ENCODE assay signal across 21 cellular contexts in the genomic region with DNA sequence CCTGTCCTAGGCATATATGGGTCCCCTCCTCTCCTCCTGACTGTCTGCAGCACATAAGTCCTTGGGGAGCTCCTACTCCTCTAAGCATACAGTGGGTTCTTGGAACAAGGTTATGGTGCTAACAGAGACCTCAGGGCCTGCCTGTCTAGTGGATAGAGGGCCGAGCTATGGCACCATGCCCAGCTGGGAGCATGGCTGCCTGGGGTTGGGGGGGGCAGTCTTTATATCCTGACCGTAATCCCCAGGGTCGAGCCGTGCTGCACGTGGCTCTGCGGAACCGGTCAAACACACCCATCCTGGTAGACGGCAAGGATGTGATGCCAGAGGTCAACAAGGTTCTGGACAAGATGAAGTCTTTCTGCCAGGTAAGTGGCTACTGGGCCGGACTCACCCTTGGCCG. TPM values are rescaled to one million over a fixed set of nuclear protein-coding genes. Genes with fewer than 3 reads are reported as not detected.
DNase-seq lines count a peak whose midpoint lies in the region; ATAC-seq, FAIRE-seq and TF ChIP-seq lines count a peak whose summit lies in the region.
"Had no signal": no experiment of that assay in that cellular context is flagged by ENCODE, and none has a peak within 500 bp of the region (broad histone marks: within the 10 kb centered on the region; RNA-seq: fewer than 3 reads in every experiment).

No MANE protein-coding gene starts in this region.

- H3K4me2 ChIP-seq in GM12878 (ENCODE audit: control insufficient read depth, insufficient read depth), result peak overlapping the region; percentile 12

- H2AFZ ChIP-seq in GM12878 (ENCODE audit: control insufficient read depth, low read depth, low read length), result no peak overlapping the region
- H2AFZ ChIP-seq: GM23248 had no signal

- BruUV-seq in GM12878 (replicated peaks; lab: Mats Ljungman, UMichigan), result no TSS peak

- RAD21 ChIA-PET in GM12878 (lab: Charles Lee; ENCODE audit: unreplicated experiment), result no interaction called here

- no peak overlapping the region for H3K9ac ChIP-seq in GM12878 (ENCODE audit: control insufficient read depth, insufficient read depth, low read length)
- H3K9ac ChIP-seq: GM23248 had no signal

- POLR2A ChIA-PET in GM12878 (lab: Charles Lee), result interaction anchor here (0.6 kb wide), 1 partner anchor 20 kb away, joined by 4 read pairs; no protein-coding TSS in a partner anchor

- ATAC-seq in stimulated activated naive CD8-positive, alpha-beta T cell treated with anti-CD3 and anti-CD28 coated beads, Interleukin-15, Interleukin-2, amounts not matched to agents 100 U/mL and 50 U/mL, for 24 hours, result no peak
- ATAC-seq in GM12878 (no peak), HG03571 (IDR thresholded peaks at IDR 0.05; ENCODE audit: unreplicated experiment) (no peak)
- ATAC-seq: right cardiac atrium, Right ventricle myocardium inferior had no signal

- H3K9me3 Mint-ChIP-seq in T-helper 1 cell treated with Interleukin-12 subunit alpha and Interleukin-12 subunit beta and Interleukin-4 antibody, amounts not matched to agents 30 μg/mL and 1 μg/mL, for 36 hours, result no peaks in the 10 kb centered on the region
- no peaks in the 10 kb centered on the region for H3K9me3 Mint-ChIP-seq in stimulated activated naive CD8-positive, alpha-beta T cell treated with anti-CD3 and anti-CD28 coated beads, Interleukin-15, Interleukin-2, amounts not matched to agents 100 ng/mL and 50 ng/mL, for 24 hours
- H3K9me3 Mint-ChIP-seq in type B pancreatic cell, result no peaks in the 10 kb centered on the region
- H3K9me3 Mint-ChIP-seq: dendritic cell treated with granulocyte-macrophage colony-stimulating factor and Interleukin-4, amounts not matched to agents 40 ng/mL and 50 ng/mL, for 4 days had no signal

- TF ChIP-seq EP300 in GM12878 (IDR thresholded peaks at IDR 0.05; ENCODE audit: borderline replicate concordance in 1 of 2, control insufficient read depth in 1 of 2, low read depth in 2 of 2, low read length in 2 of 2), result no peak

- no peak for TF ChIP-seq POLR2A in GM12878 (IDR thresholded peaks at IDR 0.05; ENCODE audit: low read depth, low read length)

- in situ Hi-C loops in GM12878 (cut with MboI), result no loop called here

- intact Hi-C loops in GM12878 (cut with micrococcal nuclease; ENCODE audit: unreplicated experiment), result no loop called here

- H3K27me3 ChIP-seq in GM12878 (replicated peaks in 1 of 2; ENCODE audit: control insufficient read depth in 2 of 2, insufficient read depth in 2 of 2, low read length in 1 of 2), result no peaks in the 10 kb centered on the region
- H3K27me3 ChIP-seq: suprapubic skin, uterus had no signal

- CTCF ChIA-PET in GM12878 (lab: Yijun Ruan, JAX), result interaction anchor here (0.7 to 1.4 kb wide), 3 partner anchors 9 to 62 kb away, joined by 3 to 4 read pairs (median 4); no protein-coding TSS in a partner anchor

- WGBS in GM12878 (ENCODE audit: insufficient coverage, insufficient replicate concordance, low lambda C conversion rate, missing lambda C conversion rate), result 84% methylated on average over 10 of the region's 10 CpGs

- H3K36me3 ChIP-seq in GM12878 (ENCODE audit: control insufficient read depth in 2 of 2, insufficient read depth in 2 of 2, low read length in 1 of 2), result peaks cover 16 to 40% of the 10 kb centered on the region in 2 experiments
- H3K36me3 ChIP-seq: uterus had no signal

- H3K4me1 ChIP-seq in GM12878 (ENCODE audit: control insufficient read depth, insufficient read depth, low read length), result peaks cover 14% of the 10 kb centered on the region

- no peak for FAIRE-seq in GM12878 (lab: Jason Lieb, UNC)

- H3K4me3 Mint-ChIP-seq in T-helper 1 cell treated with Interleukin-12 subunit alpha and Interleukin-12 subunit beta and Interleukin-4 antibody, amounts not matched to agents 30 μg/mL and 1 μg/mL, for 36 hours, result peak overlapping the region; percentile 75
- peak overlapping the region; percentile 56 for H3K4me3 Mint-ChIP-seq in stimulated activated naive CD8-positive, alpha-beta T cell treated with anti-CD3 and anti-CD28 coated beads, Interleukin-15, Interleukin-2, amounts not matched to agents 100 ng/mL and 50 ng/mL, for 24 hours
- peak overlapping the region; percentile 12 for H3K4me3 Mint-ChIP-seq in type B pancreatic cell

- H3K36me3 Mint-ChIP-seq in T-helper 1 cell treated with Interleukin-12 subunit alpha and Interleukin-12 subunit beta and Interleukin-4 antibody, amounts not matched to agents 30 μg/mL and 1 μg/mL, for 36 hours (ENCODE audit: low read depth), result peaks cover 47% of the 10 kb centered on the region
- H3K36me3 Mint-ChIP-seq in stimulated activated naive CD8-positive, alpha-beta T cell treated with anti-CD3 and anti-CD28 coated beads, Interleukin-15, Interleukin-2, amounts not matched to agents 100 ng/mL and 50 ng/mL, for 24 hours (ENCODE audit: low read depth), result peaks cover 66% of the 10 kb centered on the region
- H3K36me3 Mint-ChIP-seq in type B pancreatic cell, result peaks cover 20% of the 10 kb centered on the region

- H3K27ac Mint-ChIP-seq in T-helper 1 cell treated with Interleukin-12 subunit alpha and Interleukin-12 subunit beta and Interleukin-4 antibody, amounts not matched to agents 30 μg/mL and 1 μg/mL, for 36 hours, result peak overlapping the region; percentile 53
- H3K27ac Mint-ChIP-seq in stimulated activated naive CD8-positive, alpha-beta T cell treated with anti-CD3 and anti-CD28 coated beads, Interleukin-15, Interleukin-2, amounts not matched to agents 100 ng/mL and 50 ng/mL, for 24 hours, result no peak overlapping the region
- no peak overlapping the region for H3K27ac Mint-ChIP-seq in type B pancreatic cell
- H3K27ac Mint-ChIP-seq: dendritic cell treated with granulocyte-macrophage colony-stimulating factor and Interleukin-4, amounts not matched to agents 40 ng/mL and 50 ng/mL, for 4 days had no signal

- no peaks in the 10 kb centered on the region for H3K27me3 Mint-ChIP-seq in T-helper 1 cell treated with Interleukin-12 subunit alpha and Interleukin-12 subunit beta and Interleukin-4 antibody, amounts not matched to agents 30 μg/mL and 1 μg/mL, for 36 hours (ENCODE audit: low read depth)
- H3K27me3 Mint-ChIP-seq in stimulated activated naive CD8-positive, alpha-beta T cell treated with anti-CD3 and anti-CD28 coated beads, Interleukin-15, Interleukin-2, amounts not matched to agents 100 ng/mL and 50 ng/mL, for 24 hours, result no peaks in the 10 kb centered on the region
- H3K27me3 Mint-ChIP-seq in type B pancreatic cell, result no peaks in the 10 kb centered on the region
- H3K27me3 Mint-ChIP-seq: dendritic cell treated with granulocyte-macrophage colony-stimulating factor and Interleukin-4, amounts not matched to agents 40 ng/mL and 50 ng/mL, for 4 days had no signal

- DNase-seq in T-helper 1 cell, result no peak
- DNase-seq in stimulated activated naive CD8-positive, alpha-beta T cell treated with anti-CD3 and anti-CD28 coated beads, Interleukin-15, Interleukin-2, amounts not matched to agents 100 U/mL and 50 U/mL, for 24 hours, result no peak
- no peak for DNase-seq in GM12878 (ENCODE audit: low read depth, low spot score)
- DNase-seq in type B pancreatic cell (ENCODE audit: extremely low spot score, unreplicated experiment), result no peak
- DNase-seq in GF-D8 (lab: John Stamatoyannopoulos, UW), result no peak
- DNase-seq: DMS153, GDM1, GM23248, MV-4-11, NCI-H187 treated with DMSO at 0.1 percent for 48 hours, NCI-H2227 treated with DMSO at 0.1 percent for 48 hours, NCI-H774, uterus had no signal

- peak overlapping the region; percentile 100; the same call in 1 of the 2 replicates for H3K4me3 ChIP-seq in GM12878
- H3K4me3 ChIP-seq: GM23248, suprapubic skin, uterus had no signal

- H3K27ac ChIP-seq in GM12878 (ENCODE audit: control insufficient read depth, insufficient read depth), result no peak overlapping the region
- H3K27ac ChIP-seq: 22Rv1, GM23248, suprapubic skin, uterus had no signal

- peaks cover 48% of the 10 kb centered on the region for H3K4me1 Mint-ChIP-seq in T-helper 1 cell treated with Interleukin-12 subunit alpha and Interleukin-12 subunit beta and Interleukin-4 antibody, amounts not matched to agents 30 μg/mL and 1 μg/mL, for 36 hours (ENCODE audit: low read depth)
- H3K4me1 Mint-ChIP-seq in stimulated activated naive CD8-positive, alpha-beta T cell treated with anti-CD3 and anti-CD28 coated beads, Interleukin-15, Interleukin-2, amounts not matched to agents 100 ng/mL and 50 ng/mL, for 24 hours (ENCODE audit: low read depth), result peaks cover 61% of the 10 kb centered on the region
- peaks cover 15% of the 10 kb centered on the region for H3K4me1 Mint-ChIP-seq in type B pancreatic cell (ENCODE audit: unreplicated experiment)

- TF ChIP-seq RAD21 in GM12878 (IDR thresholded peaks at IDR 0.05; ENCODE audit: insufficient read depth, low read depth, low read length), result no peak

- H3K79me2 ChIP-seq in GM12878 (ENCODE audit: control insufficient read depth, insufficient read depth, low read length), result peaks cover 51% of the 10 kb centered on the region

- H3K9me3 ChIP-seq in GM12878 (replicated peaks; ENCODE audit: control insufficient read depth, insufficient read depth, low read length), result no peaks in the 10 kb centered on the region
- H3K9me3 ChIP-seq: suprapubic skin, uterus had no signal

- TF ChIP-seq CTCF in GM12878 (IDR thresholded peaks at IDR 0.05 in 2 of 3, conservative IDR thresholded peaks at IDR 0.05 in 1 of 3; ENCODE audit: control insufficient read depth in 2 of 3, extremely low read depth in 1 of 3, insufficient read depth in 1 of 3, low read depth in 3 of 3, low read length in 3 of 3) (no peak), type B pancreatic cell (conservative IDR thresholded peaks at IDR 0.05) (no peak)

- peaks cover 4% of the 10 kb centered on the region; the same call in 1 of the 2 replicates for H4K20me1 ChIP-seq in GM12878 (ENCODE audit: control insufficient read depth, insufficient read depth)

- SMC1A ChIA-PET in GM12878 (lab: Charles Lee; ENCODE audit: uncharacterized antibody, unreplicated experiment), result no interaction called here

RNA-seq across cellular contexts. Expression of gene GPI, which starts 3.3 kb away (rescaled TPM):
- total RNA-seq in GM12878 (2013; cell fraction: nucleolus; rRNA removed), result 401 and 455 TPM in 2 replicates
- total RNA-seq in GM12878 (2014; rRNA removed) (190 and 208 TPM in 2 replicates), GM12878 (2014; rRNA removed; fragmentation: Illumina TruSeq; extraction: Trizol) (132 and 145 TPM in 2 replicates), GM12878 (2021) (389 and 390 TPM in 2 replicates), type B pancreatic cell (ENCODE audit: low replicate concordance) (241 and 297 TPM in 2 replicates)
- 425 TPM for polyA plus RNA-seq in GM12878 (2011; ENCODE audit: low read depth)
- polyA plus RNA-seq in GM12878 (2011; rRNA removed) (73.4 and 161 TPM in 2 replicates), GM12878 (2014; fragmentation: Illumina TruSeq; extraction: Trizol) (164 and 308 TPM in 2 replicates), GM12878 (2014; fragmentation: Nextera tagmentation; extraction: Ambion mirVana) (100 to 1,000 TPM; 124 to 133 TPM), GM12878 (2014; rRNA removed) (171 and 202 TPM in 2 replicates), GM12878 (2016; fragmentation: Nextera tagmentation; extraction: Ambion mirVana) (100 to 1,000 TPM; 387 to 400 TPM)
- polyA plus RNA-seq in GM12878 (2011; cell fraction: cytosol; rRNA removed), result 243 and 341 TPM in 2 replicates
- polyA plus RNA-seq in GM12878 (2011; cell fraction: nucleus; rRNA removed), result 464 and 522 TPM in 2 replicates
- 590 and 669 TPM in 2 replicates for polyA plus RNA-seq in GM12878 (2012)
- 290 and 381 TPM in 2 replicates for polyA minus RNA-seq in GM12878 (2011; rRNA and poly(A)+ RNA removed)
- 243 and 254 TPM in 2 replicates for polyA minus RNA-seq in GM12878 (2011; cell fraction: cytosol; rRNA and poly(A)+ RNA removed)
- 138 and 217 TPM in 2 replicates for polyA minus RNA-seq in GM12878 (2011; cell fraction: nucleus; rRNA and poly(A)+ RNA removed)

RNA-seq across cellular contexts. Expression of gene PDCD2L, which starts 35.9 kb away (rescaled TPM):
- total RNA-seq in GM12878 (2013; cell fraction: nucleolus; rRNA removed), result 19.9 and 25.0 TPM in 2 replicates
- total RNA-seq in GM12878 (2014; rRNA removed) (34.3 and 36.5 TPM in 2 replicates), GM12878 (2014; rRNA removed; fragmentation: Illumina TruSeq; extraction: Trizol) (27.0 and 31.0 TPM in 2 replicates), GM12878 (2021) (28.0 and 29.9 TPM in 2 replicates), type B pancreatic cell (ENCODE audit: low replicate concordance) (10.1 and 13.3 TPM in 2 replicates)
- 14.1 TPM for polyA plus RNA-seq in GM12878 (2011; ENCODE audit: low read depth)
- polyA plus RNA-seq in GM12878 (2011; rRNA removed) (41.3 and 47.9 TPM in 2 replicates), GM12878 (2014; fragmentation: Illumina TruSeq; extraction: Trizol) (12.2 and 18.2 TPM in 2 replicates), GM12878 (2014; fragmentation: Nextera tagmentation; extraction: Ambion mirVana) (10 to 100 TPM in 1 of 2 experiments, 1 to 10 TPM in 1; 7.2 to 19.1 TPM), GM12878 (2014; rRNA removed) (32.2 and 32.5 TPM in 2 replicates), GM12878 (2016; fragmentation: Nextera tagmentation; extraction: Ambion mirVana) (10 to 100 TPM; 25.7 to 25.8 TPM)
- polyA plus RNA-seq in GM12878 (2011; cell fraction: cytosol; rRNA removed), result 36.8 and 44.3 TPM in 2 replicates
- polyA plus RNA-seq in GM12878 (2011; cell fraction: nucleus; rRNA removed), result 21.6 and 28.4 TPM in 2 replicates
- polyA plus RNA-seq in GM12878 (2012), result 15.9 and 18.3 TPM in 2 replicates
- polyA minus RNA-seq in GM12878 (2011; rRNA and poly(A)+ RNA removed), result 32.1 and 36.2 TPM in 2 replicates
- polyA minus RNA-seq in GM12878 (2011; cell fraction: cytosol; rRNA and poly(A)+ RNA removed), result 8.7 and 11.1 TPM in 2 replicates
- polyA minus RNA-seq in GM12878 (2011; cell fraction: nucleus; rRNA and poly(A)+ RNA removed), result 5.7 and 10.2 TPM in 2 replicates

RNA-seq across cellular contexts. Expression of gene UBA2, which starts 59.8 kb away (rescaled TPM):
- 87.5 and 121 TPM in 2 replicates for total RNA-seq in GM12878 (2013; cell fraction: nucleolus; rRNA removed)
- 80.0 and 103 TPM in 2 replicates for total RNA-seq in GM12878 (2014; rRNA removed)
- total RNA-seq in GM12878 (2014; rRNA removed; fragmentation: Illumina TruSeq; extraction: Trizol), result 129 and 137 TPM in 2 replicates
- total RNA-seq in GM12878 (2021), result 96.3 and 104 TPM in 2 replicates
- polyA plus RNA-seq in GM12878 (2011; ENCODE audit: low read depth), result 57.9 TPM
- 237 and 372 TPM in 2 replicates for polyA plus RNA-seq in GM12878 (2011; rRNA removed)
- polyA plus RNA-seq in GM12878 (2011; cell fraction: cytosol; rRNA removed), result 117 and 164 TPM in 2 replicates
- 86.3 and 92.6 TPM in 2 replicates for polyA plus RNA-seq in GM12878 (2011; cell fraction: nucleus; rRNA removed)
- 80.0 and 118 TPM in 2 replicates for polyA plus RNA-seq in GM12878 (2012)
- polyA plus RNA-seq in GM12878 (2014; fragmentation: Illumina TruSeq; extraction: Trizol), result 117 and 145 TPM in 2 replicates
- 10 to 100 TPM; 50.6 to 54.2 TPM for polyA plus RNA-seq in GM12878 (2014; fragmentation: Nextera tagmentation; extraction: Ambion mirVana)
- polyA plus RNA-seq in GM12878 (2014; rRNA removed), result 99.7 and 113 TPM in 2 replicates
- polyA plus RNA-seq in GM12878 (2016; fragmentation: Nextera tagmentation; extraction: Ambion mirVana), result 100 to 1,000 TPM in 1 of 2 experiments, 10 to 100 TPM in 1; 98.5 to 122 TPM
- polyA minus RNA-seq in GM12878 (2011; rRNA and poly(A)+ RNA removed), result 220 and 320 TPM in 2 replicates
- 93.0 and 117 TPM in 2 replicates for polyA minus RNA-seq in GM12878 (2011; cell fraction: cytosol; rRNA and poly(A)+ RNA removed)
- polyA minus RNA-seq in GM12878 (2011; cell fraction: nucleus; rRNA and poly(A)+ RNA removed), result 29.6 and 34.7 TPM in 2 replicates
- 88.5 and 109 TPM in 2 replicates for total RNA-seq in type B pancreatic cell (ENCODE audit: low replicate concordance)

Comparison
In these comparisons a context has a peak if more than half of its experiments do, and no peak if none do; other contexts are left out.
1. H3K4me3 Mint-ChIP-seq: peak in every context shown above with its lines; median percentile 75 in T-helper 1 cell treated with Interleukin-12 subunit alpha and Interleukin-12 subunit beta and Interleukin-4 antibody, amounts not matched to agents 30 μg/mL and 1 μg/mL, for 36 hours; 56 in stimulated activated naive CD8-positive, alpha-beta T cell treated with anti-CD3 and anti-CD28 coated beads, Interleukin-15, Interleukin-2, amounts not matched to agents 100 ng/mL and 50 ng/mL, for 24 hours; 12 in type B pancreatic cell.